In genomic region chr2:41717883-41718282, GRCh38 we compare ENCODE assay signal across 15 cellular contexts.
DNase-seq lines count a peak whose midpoint lies in the region; ATAC-seq and TF ChIP-seq lines count a peak whose summit lies in the region.
"Had no signal": no experiment of that assay in that cellular context is flagged by ENCODE, and none has a peak within 500 bp of the region (broad histone marks: within the 10 kb centered on the region; RNA-seq: fewer than 3 reads in every experiment).

No MANE protein-coding gene starts in this region.

- no peaks in the 10 kb centered on the region for H3K9me3 Mint-ChIP-seq in T-helper 2 cell treated with Interferon-gamma antibody and Interleukin-4, amounts not matched to agents 5 μg/mL and 100 μg/mL, for 36 hours
- H3K9me3 Mint-ChIP-seq: naive thymus-derived CD8-positive, alpha-beta T cell had no signal

- no peak for TF ChIP-seq CTCF in uterus (IDR thresholded peaks at IDR 0.05)
- no peak for TF ChIP-seq CTCF in heart right ventricle (IDR thresholded peaks at IDR 0.05)

- H3K4me3 ChIP-seq in uterus (no peak overlapping the region), heart right ventricle (no peak overlapping the region)
- H3K4me3 ChIP-seq: BLaER1 treated with 17β-estradiol and CSF1 and Interleukin-3, amounts not matched to agents 10 nM and 100 nM had no signal

- no peaks in the 10 kb centered on the region for H3K36me3 ChIP-seq in uterus
- no peaks in the 10 kb centered on the region for H3K36me3 ChIP-seq in heart right ventricle
- H3K36me3 ChIP-seq: BLaER1 treated with 17β-estradiol and CSF1 and Interleukin-3, amounts not matched to agents 10 nM and 100 nM had no signal

- H3K27ac ChIP-seq in uterus (no peak overlapping the region), heart right ventricle (no peak overlapping the region)
- H3K27ac ChIP-seq: BLaER1 treated with 17β-estradiol and CSF1 and Interleukin-3, amounts not matched to agents 10 nM and 100 nM had no signal

- peaks cover 10% of the 10 kb centered on the region for H3K4me1 Mint-ChIP-seq in T-helper 2 cell treated with Interferon-gamma antibody and Interleukin-4, amounts not matched to agents 5 μg/mL and 100 μg/mL, for 36 hours (ENCODE audit: low read depth)

- peak; percentile 36 for ATAC-seq in GM19463 (IDR thresholded peaks at IDR 0.05; ENCODE audit: unreplicated experiment)
- no peak for ATAC-seq in HG03095 (IDR thresholded peaks at IDR 0.05; ENCODE audit: unreplicated experiment)
- no peak for ATAC-seq in heart right ventricle
- ATAC-seq: naive thymus-derived CD8-positive, alpha-beta T cell; right cardiac atrium had no signal

- TF ChIP-seq POLR2A in uterus (IDR thresholded peaks at IDR 0.05): no peak

- no peak overlapping the region for H3K4me3 Mint-ChIP-seq in T-helper 2 cell treated with Interferon-gamma antibody and Interleukin-4, amounts not matched to agents 5 μg/mL and 100 μg/mL, for 36 hours
- H3K4me3 Mint-ChIP-seq: naive thymus-derived CD8-positive, alpha-beta T cell had no signal

- no peak overlapping the region for H3K27ac Mint-ChIP-seq in T-helper 2 cell treated with Interferon-gamma antibody and Interleukin-4, amounts not matched to agents 5 μg/mL and 100 μg/mL, for 36 hours
- H3K27ac Mint-ChIP-seq: naive thymus-derived CD8-positive, alpha-beta T cell had no signal

- H3K9me3 ChIP-seq in uterus: no peaks in the 10 kb centered on the region
- H3K9me3 ChIP-seq in heart right ventricle: no peaks in the 10 kb centered on the region
- H3K9me3 ChIP-seq: BLaER1 treated with 17β-estradiol and CSF1 and Interleukin-3, amounts not matched to agents 10 nM and 100 nM; SK-N-SH had no signal

- H3K27me3 Mint-ChIP-seq in T-helper 2 cell treated with Interferon-gamma antibody and Interleukin-4, amounts not matched to agents 5 μg/mL and 100 μg/mL, for 36 hours (ENCODE audit: low read depth): no peaks in the 10 kb centered on the region
- H3K27me3 Mint-ChIP-seq: naive thymus-derived CD8-positive, alpha-beta T cell had no signal

- intact Hi-C loops in uterus (cut with DNase I; ENCODE audit: low total_unique reads): no loop called here
- intact Hi-C loops in heart right ventricle (cut with DNase I): no loop called here

- H3K36me3 Mint-ChIP-seq in T-helper 2 cell treated with Interferon-gamma antibody and Interleukin-4, amounts not matched to agents 5 μg/mL and 100 μg/mL, for 36 hours (ENCODE audit: low read depth): no peaks in the 10 kb centered on the region
- H3K36me3 Mint-ChIP-seq: naive thymus-derived CD8-positive, alpha-beta T cell had no signal

- 92 to 94% methylated on average over 1 of the region's 1 CpG for WGBS in heart right ventricle, 2 donors

- DNase-seq in ELR (ENCODE audit: low read depth): peak; percentile 17
- peak; percentile 54 to 55 for DNase-seq in NCI-H1930 (lab: John Stamatoyannopoulos, UW)
- DNase-seq in glomerular visceral epithelial cell (ENCODE audit: extremely low spot score): peak; percentile 51
- no peak for DNase-seq in uterus
- DNase-seq in T-helper 2 cell treated with Interferon-gamma antibody and Interleukin-4, amounts not matched to agents 5 μg/mL and 100 μg/mL, for 36 hours (ENCODE audit: low spot score): no peak
- DNase-seq in heart right ventricle: no peak
- DNase-seq: amniotic stem cell; kidney; naive thymus-derived CD8-positive, alpha-beta T cell; NCI-H1048; right cardiac atrium; SK-N-SH had no signal

- H3K27me3 ChIP-seq in uterus (no peaks in the 10 kb centered on the region), heart right ventricle (no peaks in the 10 kb centered on the region)
- H3K27me3 ChIP-seq: BLaER1 treated with 17β-estradiol and CSF1 and Interleukin-3, amounts not matched to agents 10 nM and 100 nM had no signal

- H3K4me1 ChIP-seq in uterus (no peaks in the 10 kb centered on the region), heart right ventricle (peaks cover 0 to 30% (median under 1%) of the 10 kb centered on the region in 9 donors)

Comparison
In these comparisons a context has a peak if more than half of its experiments do, and no peak if none do; other contexts are left out.
1. DNase-seq: peak in ELR (single experiment), NCI-H1930 (2 of 2) and glomerular visceral epithelial cell (single experiment); none in uterus (0 of 2), T-helper 2 cell treated with Interferon-gamma antibody and Interleukin-4, amounts not matched to agents 5 μg/mL and 100 μg/mL, for 36 hours (single experiment) and heart right ventricle (0 of 2).